Comparison of ENCODE assay signal across 14 cellular contexts in genomic region chr19:41064974-41065569, GRCh38. TPM values are rescaled to one million over a fixed set of nuclear protein-coding genes. Genes with fewer than 3 reads are reported as not detected.
DNase-seq lines count a peak whose midpoint lies in the region; ATAC-seq and TF ChIP-seq lines count a peak whose summit lies in the region.
"Had no signal": no experiment of that assay in that cellular context is flagged by ENCODE, and none has a peak within 500 bp of the region (broad histone marks: within the 10 kb centered on the region; RNA-seq: fewer than 3 reads in every experiment).

No MANE protein-coding gene starts in this region.

- no TSS peak for BruUV-seq in PC-9 (replicated peaks; lab: Mats Ljungman, UMichigan)

- no peaks in the 10 kb centered on the region for H3F3A ChIP-seq in PC-9 (ENCODE audit: insufficient read depth, low read depth)

- H3K4me3 Mint-ChIP-seq in osteocyte (ENCODE audit: unreplicated experiment), result no peak overlapping the region
- no peak overlapping the region for H3K4me3 Mint-ChIP-seq in activated naive CD4-positive, alpha-beta T cell treated with anti-CD3 and anti-CD28 coated beads, Interleukin-2, amount 10 ng/mL, durations not matched to agents 7 days and 5 days

- H3K27me3 ChIP-seq in H7 (ENCODE audit: control insufficient read depth, insufficient read depth, low read length) (no peaks in the 10 kb centered on the region), PC-9 (ENCODE audit: insufficient read depth, low read depth) (no peaks in the 10 kb centered on the region)

- H3K27ac ChIP-seq in PC-9, result no peak overlapping the region
- H3K27ac ChIP-seq: coronary artery, SJSA1 had no signal

- TF ChIP-seq CTCF in PC-9 (conservative IDR thresholded peaks at IDR 0.05) (no peak), epithelial cell of esophagus (IDR thresholded peaks at IDR 0.05; ENCODE audit: insufficient read depth, low read depth, low read length, missing control alignments) (no peak), osteocyte (IDR thresholded peaks at IDR 0.05) (no peak)

- no peaks in the 10 kb centered on the region for H3K79me2 ChIP-seq in PC-9 (ENCODE audit: low read depth)

- H3K36me3 Mint-ChIP-seq in osteocyte (ENCODE audit: unreplicated experiment), result no peaks in the 10 kb centered on the region
- H3K36me3 Mint-ChIP-seq in activated naive CD4-positive, alpha-beta T cell treated with anti-CD3 and anti-CD28 coated beads, Interleukin-2, amount 10 ng/mL, durations not matched to agents 7 days and 5 days, result no peaks in the 10 kb centered on the region

- no peaks in the 10 kb centered on the region; the same call in 1 of the 2 replicates for H3K9me2 ChIP-seq in PC-9 (ENCODE audit: insufficient read depth)

- CTCF ChIA-PET in PC-9 (lab: Charles Lee), result no interaction called here
- CTCF ChIA-PET in activated naive CD4-positive, alpha-beta T cell treated with anti-CD3 and anti-CD28 coated beads, Interleukin-2, amount 10 ng/mL, durations not matched to agents 7 days and 5 days (lab: Charles Lee), result interaction anchor here (1.3 kb wide), 1 partner anchor 90 kb away, joined by 5 read pairs; no protein-coding TSS in a partner anchor

- no peaks in the 10 kb centered on the region for H3K9me3 ChIP-seq in PC-9 (ENCODE audit: insufficient read depth, low read depth)
- H3K9me3 ChIP-seq: SJSA1 had no signal

- POLR2A ChIA-PET in PC-9 (lab: Charles Lee; ENCODE audit: unreplicated experiment), result interaction anchor here (0.6 kb wide), 3 partner anchors 9 to 921 kb away, joined by 3 to 4 read pairs (median 3); no protein-coding TSS in a partner anchor

- intact Hi-C loops in PC-9 (cut with micrococcal nuclease; ENCODE audit: unreplicated experiment), result no loop called here

- no peaks in the 10 kb centered on the region for H3K4me1 Mint-ChIP-seq in osteocyte (ENCODE audit: unreplicated experiment)
- H3K4me1 Mint-ChIP-seq in activated naive CD4-positive, alpha-beta T cell treated with anti-CD3 and anti-CD28 coated beads, Interleukin-2, amount 10 ng/mL, durations not matched to agents 7 days and 5 days, result peaks cover 3% of the 10 kb centered on the region

- H2AFZ ChIP-seq in PC-9, result no peak overlapping the region

- H3K36me3 ChIP-seq in H7 (replicated peaks; ENCODE audit: control insufficient read depth, insufficient read depth, low read length), result no peaks in the 10 kb centered on the region
- no peaks in the 10 kb centered on the region for H3K36me3 ChIP-seq in PC-9 (ENCODE audit: low read depth)
- H3K36me3 ChIP-seq: SJSA1 had no signal

- DNase-seq in H7 (peak; percentile 62), PC-9 (peak in 1 of 2 experiments; percentile 34), epithelial cell of esophagus (ENCODE audit: low read depth) (peak; percentile 3), osteocyte (ENCODE audit: extremely low spot score, unreplicated experiment) (peak; percentile 57)
- no peak for DNase-seq in activated naive CD4-positive, alpha-beta T cell treated with anti-CD3 and anti-CD28 coated beads, Interleukin-2, amount 10 ng/mL, durations not matched to agents 7 days and 5 days
- no peak for DNase-seq in activated CD4-positive, alpha-beta T cell treated with anti-CD3 and anti-CD28 coated beads for 48 hours
- DNase-seq: activated CD8-positive, alpha-beta memory T cell treated with anti-CD3 and anti-CD28 coated beads, Interleukin-2, amount 50 U/mL, for 4 hours; NCI-H1105 treated with DMSO at 0.1 percent for 48 hours; right cardiac atrium had no signal

- H3K27me3 Mint-ChIP-seq in osteocyte (ENCODE audit: unreplicated experiment), result peaks cover 11% of the 10 kb centered on the region
- H3K27me3 Mint-ChIP-seq in activated naive CD4-positive, alpha-beta T cell treated with anti-CD3 and anti-CD28 coated beads, Interleukin-2, amount 10 ng/mL, durations not matched to agents 7 days and 5 days, result peaks cover 31% of the 10 kb centered on the region

- no peak overlapping the region for H3K4me3 ChIP-seq in H7 (ENCODE audit: insufficient read depth, low read depth, low read length)
- H3K4me3 ChIP-seq in PC-9, result no peak overlapping the region
- no peak overlapping the region for H3K4me3 ChIP-seq in epithelial cell of esophagus (ENCODE audit: low read length)
- H3K4me3 ChIP-seq: coronary artery, SJSA1 had no signal

- no peaks in the 10 kb centered on the region for H3K9me3 Mint-ChIP-seq in osteocyte (ENCODE audit: unreplicated experiment)
- H3K9me3 Mint-ChIP-seq in activated naive CD4-positive, alpha-beta T cell treated with anti-CD3 and anti-CD28 coated beads, Interleukin-2, amount 10 ng/mL, durations not matched to agents 7 days and 5 days, result no peaks in the 10 kb centered on the region

- peak overlapping the region; percentile 30; the same call in 1 of the 2 replicates for H3K4me2 ChIP-seq in PC-9

- no peak for ATAC-seq in GM19397 (IDR thresholded peaks at IDR 0.05; ENCODE audit: unreplicated experiment)
- ATAC-seq in GM18868 (IDR thresholded peaks at IDR 0.05; ENCODE audit: unreplicated experiment), result no peak
- ATAC-seq: right cardiac atrium had no signal

- no peaks in the 10 kb centered on the region for H4K20me1 ChIP-seq in PC-9 (ENCODE audit: insufficient read depth)

- no peaks in the 10 kb centered on the region for H3K4me1 ChIP-seq in PC-9 (replicated peaks; ENCODE audit: insufficient read depth)
- H3K4me1 ChIP-seq: SJSA1 had no signal

- no peak overlapping the region for H3K27ac Mint-ChIP-seq in osteocyte (ENCODE audit: unreplicated experiment)
- H3K27ac Mint-ChIP-seq in activated naive CD4-positive, alpha-beta T cell treated with anti-CD3 and anti-CD28 coated beads, Interleukin-2, amount 10 ng/mL, durations not matched to agents 7 days and 5 days, result no peak overlapping the region

RNA-seq across cellular contexts. Expression of gene CYP2A13, which starts 23.2 kb away (rescaled TPM):
- 0.26 and 0.90 TPM in 2 replicates for total RNA-seq in H7 (2014; rRNA removed; shearing (Covaris generic))
- not detected in 2 replicates for total RNA-seq in PC-9 (2021)
- total RNA-seq in osteocyte, result not detected in 2 replicates
- total RNA-seq: kidney epithelial cell, right cardiac atrium, SJSA1 had no signal

RNA-seq across cellular contexts. Expression of gene CYP2F1, which starts 49.2 kb away (rescaled TPM):
- 0.24 and 0.30 TPM in 2 replicates for total RNA-seq in H7 (2014; rRNA removed; shearing (Covaris generic))
- total RNA-seq in PC-9 (2021) (not detected in 2 replicates), osteocyte (not detected in 2 replicates)
- total RNA-seq: kidney epithelial cell, right cardiac atrium, SJSA1 had no signal

Comparison
In these comparisons a context has a peak if more than half of its experiments do, and no peak if none do; other contexts are left out.
1. DNase-seq: peak in H7 (single experiment), epithelial cell of esophagus (single experiment) and osteocyte (single experiment); none in activated naive CD4-positive, alpha-beta T cell treated with anti-CD3 and anti-CD28 coated beads, Interleukin-2, amount 10 ng/mL, durations not matched to agents 7 days and 5 days (single experiment) and activated CD4-positive, alpha-beta T cell treated with anti-CD3 and anti-CD28 coated beads for 48 hours (single experiment).